8 cellular contexts compared by ENCODE assay signal in genomic region chr12:19439059-19440018, GRCh38. TPM values are rescaled to one million over a fixed set of nuclear protein-coding genes. Genes with fewer than 3 reads are reported as not detected.
DNase-seq lines count a peak whose midpoint lies in the region; ATAC-seq and TF ChIP-seq lines count a peak whose summit lies in the region.

TSS of gene AEBP2 (plus strand) at chr12:19439492. CDS start at chr12:19439700, 208 bp downstream.

- peak within 1 kb of the TSS; percentile 99 for H3K4me3 Mint-ChIP-seq in CD4-positive, alpha-beta T cell

- peak within 1 kb of the TSS; percentile 97 for H3K27ac Mint-ChIP-seq in CD4-positive, alpha-beta T cell

- H3K9me3 Mint-ChIP-seq in CD4-positive, alpha-beta T cell = no peaks in the 10 kb centered on the region

- CTCF ChIA-PET in CD4-positive, alpha-beta T cell (lab: Charles Lee) = interaction anchor here (0.7 kb wide), 1 partner anchor 8 kb away, joined by 3 read pairs; no protein-coding TSS in a partner anchor

- ATAC-seq in CD4-positive, alpha-beta T cell (ENCODE audit: poor library complexity) = peak; percentile 89
- ATAC-seq in GM19438 (IDR thresholded peaks at IDR 0.05; ENCODE audit: low read depth, unreplicated experiment) = peak; percentile 71
- peak; percentile 88 for ATAC-seq in HG03571 (IDR thresholded peaks at IDR 0.05; ENCODE audit: unreplicated experiment)

- TF ChIP-seq CTCF in CD4-positive, alpha-beta T cell (IDR thresholded peaks at IDR 0.05) = no peak

- H3K9me3 ChIP-seq in CD4-positive, alpha-beta T cell (ENCODE audit: control insufficient read depth, low read length) = no peaks in the 10 kb centered on the region

- no peaks in the 10 kb centered on the region for H3K27me3 ChIP-seq in CD4-positive, alpha-beta T cell (ENCODE audit: control insufficient read depth, insufficient read depth, low read length)

- peak within 1 kb of the TSS; percentile 93 for H3K27ac ChIP-seq in CD4-positive, alpha-beta T cell (ENCODE audit: low read depth, low read length)

- peak; percentile 89 to 96 (median 93) for DNase-seq in CD4-positive, alpha-beta T cell
- DNase-seq in NK-92 (lab: John Stamatoyannopoulos, UW; ENCODE audit: unreplicated experiment) = peak; percentile 61
- peak; percentile 89 for DNase-seq in activated CD8-positive, alpha-beta memory T cell treated with anti-CD3 and anti-CD28 coated beads for 24 hours
- peak; percentile 90 for DNase-seq in effector CD8-positive, alpha-beta T cell (lab: John Stamatoyannopoulos, UW)
- peak; percentile 96 for DNase-seq in medulla oblongata (ENCODE audit: extremely low spot score)
- DNase-seq in stimulated activated CD4-positive, alpha-beta T cell treated with anti-CD3 and anti-CD28 coated beads, TNF-alpha, amount 100 ng/mL, for 48 hours (ENCODE audit: low read depth in 3 of 3) = peak; percentile 68 to 78 (median 75)

- H3K27me3 Mint-ChIP-seq in CD4-positive, alpha-beta T cell = no peaks in the 10 kb centered on the region

- intact Hi-C loops in CD4-positive, alpha-beta T cell (cut with DNase I, micrococcal nuclease) = loop anchor here (5.0 to 10.0 kb wide), 2 partner anchors 43 to 1995 kb away; partner anchors contain the start of gene PYROXD1 (in 1 of the 2)

- H3K4me1 Mint-ChIP-seq in CD4-positive, alpha-beta T cell (ENCODE audit: low read depth) = peaks cover 59% of the 10 kb centered on the region

- POLR2A ChIA-PET in CD4-positive, alpha-beta T cell (lab: Charles Lee) = interaction anchor here (0.8 to 1.6 kb wide), 7 partner anchors 16 to 310 kb away, joined by 3 to 5 read pairs (median 3); partner anchors contain the start of gene PLEKHA5

- H3K36me3 Mint-ChIP-seq in CD4-positive, alpha-beta T cell (ENCODE audit: low read depth) = peaks cover 32% of the 10 kb centered on the region

RNA-seq across cellular contexts. Expression of gene AEBP2, which starts in this region (rescaled TPM):
- 10 to 100 TPM; 42.9 to 44.8 TPM for total RNA-seq in CD4-positive, alpha-beta T cell

Comparison
In these comparisons a context has a peak if more than half of its experiments do, and no peak if none do; other contexts are left out.
1. Peak in every context shown above with its lines: DNase-seq, ATAC-seq and H3K27ac ChIP-seq.